ENCODE assay signal across 15 cellular contexts in the genomic region with DNA sequence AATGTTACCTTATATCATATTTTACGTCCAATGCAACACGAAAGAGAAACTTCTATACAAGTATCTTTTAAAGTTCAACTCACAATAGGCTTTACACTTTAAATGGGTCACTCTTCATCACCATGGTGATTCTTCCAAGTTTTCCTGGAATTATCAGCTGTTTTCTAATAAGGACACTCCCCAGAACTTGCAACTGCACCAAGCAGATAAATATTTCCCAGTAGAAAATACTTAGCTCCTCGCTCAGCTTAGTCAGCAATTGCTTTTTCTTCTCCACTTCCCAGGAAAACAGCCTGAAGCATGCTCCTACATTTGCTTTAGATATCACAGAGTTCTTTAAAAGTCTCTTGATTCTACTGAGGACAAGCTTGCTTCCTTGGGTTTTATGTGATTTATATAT. TPM values are rescaled to one million over a fixed set of nuclear protein-coding genes. Genes with fewer than 3 reads are reported as not detected.
DNase-seq lines count a peak whose midpoint lies in the region; ATAC-seq and TF ChIP-seq lines count a peak whose summit lies in the region.
"Had no signal": no experiment of that assay in that cellular context is flagged by ENCODE, and none has a peak within 500 bp of the region (broad histone marks: within the 10 kb centered on the region; RNA-seq: fewer than 3 reads in every experiment).

No MANE protein-coding gene starts in this region.

- peaks cover 3 to 45% (median 16%) of the 10 kb centered on the region in 4 donors for H3K4me1 ChIP-seq in tibial artery

- H3K4me1 Mint-ChIP-seq in mesothelial cell of epicardium = peaks cover 21% of the 10 kb centered on the region
- H3K4me1 Mint-ChIP-seq in activated T-helper 2 cell treated with anti-CD3 and anti-CD28 coated beads, Interferon-gamma antibody, Interleukin-2, Interleukin-4, amounts not matched to agents 10 μg/mL and 5 μg/mL and 100 μg/mL, durations not matched to agents 14 hours and 24 hours and 36 hours (ENCODE audit: low read depth) = no peaks in the 10 kb centered on the region

- H3K4me3 ChIP-seq in fibroblast of pulmonary artery (replicated peaks; ENCODE audit: low read depth, low read length) (peak overlapping the region; percentile 2), tibial artery (no peak overlapping the region)
- H3K4me3 ChIP-seq: BLaER1 had no signal

- peaks cover 12% of the 10 kb centered on the region for H3K9me3 Mint-ChIP-seq in mesothelial cell of epicardium
- H3K9me3 Mint-ChIP-seq in activated T-helper 2 cell treated with anti-CD3 and anti-CD28 coated beads, Interferon-gamma antibody, Interleukin-2, Interleukin-4, amounts not matched to agents 10 μg/mL and 5 μg/mL and 100 μg/mL, durations not matched to agents 14 hours and 24 hours and 36 hours = peaks cover 6% of the 10 kb centered on the region

- H3K27ac ChIP-seq in angular gyrus (ENCODE audit: low read depth, low read length) (peak overlapping the region; percentile 35), tibial artery (peak overlapping the region; percentile 37 to 46)
- H3K27ac ChIP-seq: BLaER1 had no signal

- POLR2A ChIA-PET in GM10248 (lab: Yijun Ruan, JAX) = no interaction called here

- H3K36me3 ChIP-seq in tibial artery = no peaks in the 10 kb centered on the region
- H3K36me3 ChIP-seq: BLaER1 had no signal

- no peaks in the 10 kb centered on the region for H3K27me3 ChIP-seq in tibial artery
- H3K27me3 ChIP-seq: BLaER1 had no signal

- TF ChIP-seq CTCF in fibroblast of pulmonary artery (IDR thresholded peaks at IDR 0.05; ENCODE audit: low read length, missing control alignments) (no peak), mesothelial cell of epicardium (IDR thresholded peaks at IDR 0.05; ENCODE audit: unreplicated experiment) (no peak), tibial artery (IDR thresholded peaks at IDR 0.05) (no peak), GM10248 (IDR thresholded peaks at IDR 0.05; ENCODE audit: control extremely low read depth, extremely low read depth, low read depth, missing control alignments) (no peak)

- no peak for ATAC-seq in GM19023 (IDR thresholded peaks at IDR 0.05; ENCODE audit: unreplicated experiment)

- CTCF ChIA-PET in GM10248 (lab: Yijun Ruan, JAX) = interaction anchor here (0.8 to 6.1 kb wide), 7 partner anchors 9 to 162 kb away, joined by 3 to 30 read pairs (median 3); no protein-coding TSS in a partner anchor

- H3K27me3 Mint-ChIP-seq in mesothelial cell of epicardium (ENCODE audit: low read depth) = no peaks in the 10 kb centered on the region
- peaks cover 27% of the 10 kb centered on the region for H3K27me3 Mint-ChIP-seq in activated T-helper 2 cell treated with anti-CD3 and anti-CD28 coated beads, Interferon-gamma antibody, Interleukin-2, Interleukin-4, amounts not matched to agents 10 μg/mL and 5 μg/mL and 100 μg/mL, durations not matched to agents 14 hours and 24 hours and 36 hours (ENCODE audit: low read depth)
- H3K27me3 Mint-ChIP-seq: activated B cell treated with CpG ODN at 0.5 μM for 24 hours had no signal

- DNase-seq in fibroblast of pulmonary artery (ENCODE audit: low read depth) = peak; percentile 57
- no peak for DNase-seq in mesothelial cell of epicardium (ENCODE audit: low spot score in 2 of 2, unreplicated experiment in 2 of 2)
- DNase-seq in tibial artery = no peak
- DNase-seq in DMS 273 treated with DMSO at 0.1 percent for 48 hours (lab: John Stamatoyannopoulos, UW) = no peak
- DNase-seq in GM10248 (ENCODE audit: extremely low spot score) = no peak
- DNase-seq in activated T-helper 2 cell treated with anti-CD3 and anti-CD28 coated beads, Interferon-gamma antibody, Interleukin-2, Interleukin-4, amounts not matched to agents 10 μg/mL and 5 μg/mL and 100 μg/mL, durations not matched to agents 14 hours and 24 hours and 36 hours (ENCODE audit: low spot score) = no peak
- DNase-seq: activated B cell treated with CpG ODN at 0.5 μM for 24 hours; activated CD8-positive, alpha-beta memory T cell treated with anti-CD3 and anti-CD28 coated beads, Interleukin-2, amount 50 U/mL, for 4 hours; activated naive CD4-positive, alpha-beta T cell treated with anti-CD3 and anti-CD28 coated beads for 36 hours; HCEC 1CT; NCI-H1694; occipital lobe had no signal

- H3K4me3 Mint-ChIP-seq in mesothelial cell of epicardium = no peak overlapping the region
- no peak overlapping the region for H3K4me3 Mint-ChIP-seq in activated T-helper 2 cell treated with anti-CD3 and anti-CD28 coated beads, Interferon-gamma antibody, Interleukin-2, Interleukin-4, amounts not matched to agents 10 μg/mL and 5 μg/mL and 100 μg/mL, durations not matched to agents 14 hours and 24 hours and 36 hours (ENCODE audit: low read depth)
- H3K4me3 Mint-ChIP-seq: activated B cell treated with CpG ODN at 0.5 μM for 24 hours; activated naive CD4-positive, alpha-beta T cell treated with anti-CD3 and anti-CD28 coated beads for 36 hours had no signal

- peak overlapping the region; percentile 60 for H3K27ac Mint-ChIP-seq in mesothelial cell of epicardium
- H3K27ac Mint-ChIP-seq in activated T-helper 2 cell treated with anti-CD3 and anti-CD28 coated beads, Interferon-gamma antibody, Interleukin-2, Interleukin-4, amounts not matched to agents 10 μg/mL and 5 μg/mL and 100 μg/mL, durations not matched to agents 14 hours and 24 hours and 36 hours = no peak overlapping the region
- H3K27ac Mint-ChIP-seq: activated B cell treated with CpG ODN at 0.5 μM for 24 hours; activated naive CD4-positive, alpha-beta T cell treated with anti-CD3 and anti-CD28 coated beads for 36 hours had no signal

- H3K9me3 ChIP-seq in tibial artery = no peaks in the 10 kb centered on the region

- no peaks in the 10 kb centered on the region for H3K36me3 Mint-ChIP-seq in mesothelial cell of epicardium
- H3K36me3 Mint-ChIP-seq in activated T-helper 2 cell treated with anti-CD3 and anti-CD28 coated beads, Interferon-gamma antibody, Interleukin-2, Interleukin-4, amounts not matched to agents 10 μg/mL and 5 μg/mL and 100 μg/mL, durations not matched to agents 14 hours and 24 hours and 36 hours (ENCODE audit: low read depth) = no peaks in the 10 kb centered on the region

- intact Hi-C loops in tibial artery (cut with DNase I; ENCODE audit: low total_unique reads) = no loop called here
- intact Hi-C loops in activated T-helper 2 cell treated with anti-CD3 and anti-CD28 coated beads, Interferon-gamma antibody, Interleukin-2, Interleukin-4, amounts not matched to agents 10 μg/mL and 5 μg/mL and 100 μg/mL, durations not matched to agents 14 hours and 24 hours and 36 hours (cut with micrococcal nuclease) = no loop called here

RNA-seq across cellular contexts. Expression of a gene that starts 25.7 kb away (rescaled TPM):
- 98.7 to 104 TPM (median 101 TPM) in 3 replicates for total RNA-seq in mesothelial cell of epicardium
- total RNA-seq in activated T-helper 2 cell treated with anti-CD3 and anti-CD28 coated beads, Interferon-gamma antibody, Interleukin-2, Interleukin-4, amounts not matched to agents 10 μg/mL and 5 μg/mL and 100 μg/mL, durations not matched to agents 14 hours and 24 hours and 36 hours = 37.8 and 47.4 TPM in 2 replicates

RNA-seq across cellular contexts. Expression of a gene that starts 58.8 kb away (rescaled TPM):
- total RNA-seq in mesothelial cell of epicardium = 85.6 to 88.7 TPM (median 87.7 TPM) in 3 replicates
- 79.4 and 88.2 TPM in 2 replicates for total RNA-seq in activated T-helper 2 cell treated with anti-CD3 and anti-CD28 coated beads, Interferon-gamma antibody, Interleukin-2, Interleukin-4, amounts not matched to agents 10 μg/mL and 5 μg/mL and 100 μg/mL, durations not matched to agents 14 hours and 24 hours and 36 hours
